ENCODE assay signal across 1 cellular context in the genomic region with DNA sequence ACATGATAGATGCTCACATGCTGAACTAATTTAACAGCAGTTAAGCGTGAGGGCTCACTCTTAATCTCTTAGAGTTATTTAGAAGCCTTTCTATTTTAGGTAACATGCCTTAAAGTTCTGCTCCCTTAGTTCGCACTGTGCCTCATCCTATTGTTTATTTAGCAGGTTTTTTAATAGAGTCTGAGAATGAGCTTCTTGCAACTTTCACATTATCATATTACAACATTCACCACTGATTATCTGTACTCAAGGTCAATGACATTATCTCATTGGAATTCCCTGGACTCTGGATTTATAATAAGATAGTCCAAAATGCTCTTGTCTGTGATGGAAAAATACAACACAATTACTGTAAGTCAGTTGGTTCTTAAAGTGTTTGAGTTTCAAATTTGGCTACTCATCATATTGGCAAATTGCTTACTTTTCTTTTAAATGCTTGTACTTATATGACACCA.
TF ChIP-seq lines count a peak whose summit lies in the region.

No MANE protein-coding gene starts in this region.

TF ChIP-seq in HepG2, 621 proteins besides CTCF, POLR2A, EP300 and RAD21 (continued from another document):
- TF ChIP-seq, protein P1, sequence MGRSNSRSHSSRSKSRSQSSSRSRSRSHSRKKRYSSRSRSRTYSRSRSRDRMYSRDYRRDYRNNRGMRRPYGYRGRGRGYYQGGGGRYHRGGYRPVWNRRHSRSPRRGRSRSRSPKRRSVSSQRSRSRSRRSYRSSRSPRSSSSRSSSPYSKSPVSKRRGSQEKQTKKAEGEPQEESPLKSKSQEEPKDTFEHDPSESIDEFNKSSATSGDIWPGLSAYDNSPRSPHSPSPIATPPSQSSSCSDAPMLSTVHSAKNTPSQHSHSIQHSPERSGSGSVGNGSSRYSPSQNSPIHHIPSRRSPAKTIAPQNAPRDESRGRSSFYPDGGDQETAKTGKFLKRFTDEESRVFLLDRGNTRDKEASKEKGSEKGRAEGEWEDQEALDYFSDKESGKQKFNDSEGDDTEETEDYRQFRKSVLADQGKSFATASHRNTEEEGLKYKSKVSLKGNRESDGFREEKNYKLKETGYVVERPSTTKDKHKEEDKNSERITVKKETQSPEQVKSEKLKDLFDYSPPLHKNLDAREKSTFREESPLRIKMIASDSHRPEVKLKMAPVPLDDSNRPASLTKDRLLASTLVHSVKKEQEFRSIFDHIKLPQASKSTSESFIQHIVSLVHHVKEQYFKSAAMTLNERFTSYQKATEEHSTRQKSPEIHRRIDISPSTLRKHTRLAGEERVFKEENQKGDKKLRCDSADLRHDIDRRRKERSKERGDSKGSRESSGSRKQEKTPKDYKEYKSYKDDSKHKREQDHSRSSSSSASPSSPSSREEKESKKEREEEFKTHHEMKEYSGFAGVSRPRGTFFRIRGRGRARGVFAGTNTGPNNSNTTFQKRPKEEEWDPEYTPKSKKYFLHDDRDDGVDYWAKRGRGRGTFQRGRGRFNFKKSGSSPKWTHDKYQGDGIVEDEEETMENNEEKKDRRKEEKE (IDR thresholded peaks at IDR 0.05) = no peak
- TF ChIP-seq KDM2A (CRISPR knock-in tag; IDR thresholded peaks at IDR 0.05; ENCODE audit: borderline replicate concordance, low read depth) = no peak
- 0 out of 2 replicates have a peak, but pooled peaks have one; percentile 16 for TF ChIP-seq RCOR2 (CRISPR knock-in tag; IDR thresholded peaks at IDR 0.05)
- TF ChIP-seq NCOA2 (CRISPR knock-in tag; IDR thresholded peaks at IDR 0.05) = peak; percentile 65
- no peak for TF ChIP-seq SALL2 (CRISPR knock-in tag; IDR thresholded peaks at IDR 0.05)
- peak; percentile 27; the same call in 1 of the 2 replicates for TF ChIP-seq CEBPB (IDR thresholded peaks at IDR 0.05; ENCODE audit: borderline replicate concordance, low read depth, low read length)
- TF ChIP-seq HMG20A (CRISPR knock-in tag; IDR thresholded peaks at IDR 0.05; ENCODE audit: borderline replicate concordance) = peak; percentile 56; the same call in 1 of the 2 replicates
- TF ChIP-seq MED1 (CRISPR knock-in tag; IDR thresholded peaks at IDR 0.05) = 0 out of 2 replicates have a peak, but pooled peaks have one; percentile 20
- TF ChIP-seq, protein P2, sequence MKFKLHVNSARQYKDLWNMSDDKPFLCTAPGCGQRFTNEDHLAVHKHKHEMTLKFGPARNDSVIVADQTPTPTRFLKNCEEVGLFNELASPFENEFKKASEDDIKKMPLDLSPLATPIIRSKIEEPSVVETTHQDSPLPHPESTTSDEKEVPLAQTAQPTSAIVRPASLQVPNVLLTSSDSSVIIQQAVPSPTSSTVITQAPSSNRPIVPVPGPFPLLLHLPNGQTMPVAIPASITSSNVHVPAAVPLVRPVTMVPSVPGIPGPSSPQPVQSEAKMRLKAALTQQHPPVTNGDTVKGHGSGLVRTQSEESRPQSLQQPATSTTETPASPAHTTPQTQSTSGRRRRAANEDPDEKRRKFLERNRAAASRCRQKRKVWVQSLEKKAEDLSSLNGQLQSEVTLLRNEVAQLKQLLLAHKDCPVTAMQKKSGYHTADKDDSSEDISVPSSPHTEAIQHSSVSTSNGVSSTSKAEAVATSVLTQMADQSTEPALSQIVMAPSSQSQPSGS (CRISPR knock-in tag; IDR thresholded peaks at IDR 0.05) = peak; percentile 81; the same call in 1 of the 2 replicates
- no peak for TF ChIP-seq ETV5 (CRISPR knock-in tag; IDR thresholded peaks at IDR 0.05; ENCODE audit: borderline replicate concordance)
- TF ChIP-seq, protein P3, sequence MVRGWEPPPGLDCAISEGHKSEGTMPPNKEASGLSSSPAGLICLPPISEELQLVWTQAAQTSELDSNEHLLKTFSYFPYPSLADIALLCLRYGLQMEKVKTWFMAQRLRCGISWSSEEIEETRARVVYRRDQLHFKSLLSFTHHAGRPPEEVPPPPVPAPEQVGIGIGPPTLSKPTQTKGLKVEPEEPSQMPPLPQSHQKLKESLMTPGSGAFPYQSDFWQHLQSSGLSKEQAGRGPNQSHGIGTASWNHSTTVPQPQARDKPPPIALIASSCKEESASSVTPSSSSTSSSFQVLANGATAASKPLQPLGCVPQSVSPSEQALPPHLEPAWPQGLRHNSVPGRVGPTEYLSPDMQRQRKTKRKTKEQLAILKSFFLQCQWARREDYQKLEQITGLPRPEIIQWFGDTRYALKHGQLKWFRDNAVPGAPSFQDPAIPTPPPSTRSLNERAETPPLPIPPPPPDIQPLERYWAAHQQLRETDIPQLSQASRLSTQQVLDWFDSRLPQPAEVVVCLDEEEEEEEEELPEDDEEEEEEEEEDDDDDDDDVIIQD (CRISPR knock-in tag; IDR thresholded peaks at IDR 0.05; ENCODE audit: low read depth) = peak; percentile 22; the same call in 1 of the 2 replicates
- TF ChIP-seq, protein P4, sequence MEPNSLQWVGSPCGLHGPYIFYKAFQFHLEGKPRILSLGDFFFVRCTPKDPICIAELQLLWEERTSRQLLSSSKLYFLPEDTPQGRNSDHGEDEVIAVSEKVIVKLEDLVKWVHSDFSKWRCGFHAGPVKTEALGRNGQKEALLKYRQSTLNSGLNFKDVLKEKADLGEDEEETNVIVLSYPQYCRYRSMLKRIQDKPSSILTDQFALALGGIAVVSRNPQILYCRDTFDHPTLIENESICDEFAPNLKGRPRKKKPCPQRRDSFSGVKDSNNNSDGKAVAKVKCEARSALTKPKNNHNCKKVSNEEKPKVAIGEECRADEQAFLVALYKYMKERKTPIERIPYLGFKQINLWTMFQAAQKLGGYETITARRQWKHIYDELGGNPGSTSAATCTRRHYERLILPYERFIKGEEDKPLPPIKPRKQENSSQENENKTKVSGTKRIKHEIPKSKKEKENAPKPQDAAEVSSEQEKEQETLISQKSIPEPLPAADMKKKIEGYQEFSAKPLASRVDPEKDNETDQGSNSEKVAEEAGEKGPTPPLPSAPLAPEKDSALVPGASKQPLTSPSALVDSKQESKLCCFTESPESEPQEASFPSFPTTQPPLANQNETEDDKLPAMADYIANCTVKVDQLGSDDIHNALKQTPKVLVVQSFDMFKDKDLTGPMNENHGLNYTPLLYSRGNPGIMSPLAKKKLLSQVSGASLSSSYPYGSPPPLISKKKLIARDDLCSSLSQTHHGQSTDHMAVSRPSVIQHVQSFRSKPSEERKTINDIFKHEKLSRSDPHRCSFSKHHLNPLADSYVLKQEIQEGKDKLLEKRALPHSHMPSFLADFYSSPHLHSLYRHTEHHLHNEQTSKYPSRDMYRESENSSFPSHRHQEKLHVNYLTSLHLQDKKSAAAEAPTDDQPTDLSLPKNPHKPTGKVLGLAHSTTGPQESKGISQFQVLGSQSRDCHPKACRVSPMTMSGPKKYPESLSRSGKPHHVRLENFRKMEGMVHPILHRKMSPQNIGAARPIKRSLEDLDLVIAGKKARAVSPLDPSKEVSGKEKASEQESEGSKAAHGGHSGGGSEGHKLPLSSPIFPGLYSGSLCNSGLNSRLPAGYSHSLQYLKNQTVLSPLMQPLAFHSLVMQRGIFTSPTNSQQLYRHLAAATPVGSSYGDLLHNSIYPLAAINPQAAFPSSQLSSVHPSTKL (CRISPR knock-in tag; IDR thresholded peaks at IDR 0.05) = peak; percentile 63; the same call in 1 of the 2 replicates
- TF ChIP-seq, protein P5, sequence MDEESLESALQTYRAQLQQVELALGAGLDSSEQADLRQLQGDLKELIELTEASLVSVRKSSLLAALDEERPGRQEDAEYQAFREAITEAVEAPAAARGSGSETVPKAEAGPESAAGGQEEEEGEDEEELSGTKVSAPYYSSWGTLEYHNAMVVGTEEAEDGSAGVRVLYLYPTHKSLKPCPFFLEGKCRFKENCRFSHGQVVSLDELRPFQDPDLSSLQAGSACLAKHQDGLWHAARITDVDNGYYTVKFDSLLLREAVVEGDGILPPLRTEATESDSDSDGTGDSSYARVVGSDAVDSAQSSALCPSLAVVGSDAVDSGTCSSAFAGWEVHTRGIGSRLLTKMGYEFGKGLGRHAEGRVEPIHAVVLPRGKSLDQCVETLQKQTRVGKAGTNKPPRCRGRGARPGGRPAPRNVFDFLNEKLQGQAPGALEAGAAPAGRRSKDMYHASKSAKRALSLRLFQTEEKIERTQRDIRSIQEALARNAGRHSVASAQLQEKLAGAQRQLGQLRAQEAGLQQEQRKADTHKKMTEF (CRISPR knock-in tag; IDR thresholded peaks at IDR 0.05) = peak; percentile 67; the same call in 1 of the 2 replicates
- TF ChIP-seq NCOA5 (CRISPR knock-in tag; IDR thresholded peaks at IDR 0.05) = no peak
- no peak for TF ChIP-seq ZNF335 (CRISPR knock-in tag; IDR thresholded peaks at IDR 0.05)
- TF ChIP-seq, protein P6, sequence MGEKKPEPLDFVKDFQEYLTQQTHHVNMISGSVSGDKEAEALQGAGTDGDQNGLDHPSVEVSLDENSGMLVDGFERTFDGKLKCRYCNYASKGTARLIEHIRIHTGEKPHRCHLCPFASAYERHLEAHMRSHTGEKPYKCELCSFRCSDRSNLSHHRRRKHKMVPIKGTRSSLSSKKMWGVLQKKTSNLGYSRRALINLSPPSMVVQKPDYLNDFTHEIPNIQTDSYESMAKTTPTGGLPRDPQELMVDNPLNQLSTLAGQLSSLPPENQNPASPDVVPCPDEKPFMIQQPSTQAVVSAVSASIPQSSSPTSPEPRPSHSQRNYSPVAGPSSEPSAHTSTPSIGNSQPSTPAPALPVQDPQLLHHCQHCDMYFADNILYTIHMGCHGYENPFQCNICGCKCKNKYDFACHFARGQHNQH (CRISPR knock-in tag; IDR thresholded peaks at IDR 0.05) = no peak
- TF ChIP-seq SAP130 (CRISPR knock-in tag; IDR thresholded peaks at IDR 0.05; ENCODE audit: low read depth) = peak; percentile 37
- peak; percentile 10; the same call in 1 of the 2 replicates for TF ChIP-seq SOX5 (CRISPR knock-in tag; IDR thresholded peaks at IDR 0.05; ENCODE audit: borderline replicate concordance)
- TF ChIP-seq, protein P7, sequence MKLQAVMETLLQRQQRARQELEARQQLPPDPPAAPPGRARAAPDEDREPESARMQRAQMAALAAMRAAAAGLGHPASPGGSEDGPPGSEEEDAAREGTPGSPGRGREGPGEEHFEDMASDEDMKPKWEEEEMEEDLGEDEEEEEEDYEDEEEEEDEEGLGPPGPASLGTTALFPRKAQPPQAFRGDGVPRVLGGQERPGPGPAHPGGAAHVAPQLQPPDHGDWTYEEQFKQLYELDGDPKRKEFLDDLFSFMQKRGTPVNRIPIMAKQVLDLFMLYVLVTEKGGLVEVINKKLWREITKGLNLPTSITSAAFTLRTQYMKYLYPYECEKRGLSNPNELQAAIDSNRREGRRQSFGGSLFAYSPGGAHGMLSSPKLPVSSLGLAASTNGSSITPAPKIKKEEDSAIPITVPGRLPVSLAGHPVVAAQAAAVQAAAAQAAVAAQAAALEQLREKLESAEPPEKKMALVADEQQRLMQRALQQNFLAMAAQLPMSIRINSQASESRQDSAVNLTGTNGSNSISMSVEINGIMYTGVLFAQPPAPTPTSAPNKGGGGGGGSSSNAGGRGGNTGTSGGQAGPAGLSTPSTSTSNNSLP (IDR thresholded peaks at IDR 0.05; ENCODE audit: low read depth, low read length) = peak; percentile 71; the same call in 1 of the 2 replicates
- TF ChIP-seq MAFF (IDR thresholded peaks at IDR 0.05; ENCODE audit: low read depth, low read length) = peak; percentile 73
- TF ChIP-seq, protein P8, sequence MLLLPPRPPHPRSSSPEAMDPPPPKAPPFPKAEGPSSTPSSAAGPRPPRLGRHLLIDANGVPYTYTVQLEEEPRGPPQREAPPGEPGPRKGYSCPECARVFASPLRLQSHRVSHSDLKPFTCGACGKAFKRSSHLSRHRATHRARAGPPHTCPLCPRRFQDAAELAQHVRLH (CRISPR knock-in tag; IDR thresholded peaks at IDR 0.05; ENCODE audit: borderline replicate concordance, low read depth) = no peak
- TF ChIP-seq, protein P9, sequence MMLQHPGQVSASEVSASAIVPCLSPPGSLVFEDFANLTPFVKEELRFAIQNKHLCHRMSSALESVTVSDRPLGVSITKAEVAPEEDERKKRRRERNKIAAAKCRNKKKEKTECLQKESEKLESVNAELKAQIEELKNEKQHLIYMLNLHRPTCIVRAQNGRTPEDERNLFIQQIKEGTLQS (CRISPR knock-in tag; IDR thresholded peaks at IDR 0.05) = peak; percentile 39; the same call in 1 of the 2 replicates
- TF ChIP-seq HNF4A (CRISPR knock-in tag; IDR thresholded peaks at IDR 0.05) = peak; percentile 17; the same call in 1 of the 2 replicates
- TF ChIP-seq SP2 (CRISPR knock-in tag; IDR thresholded peaks at IDR 0.05) = no peak
- TF ChIP-seq, protein P10, sequence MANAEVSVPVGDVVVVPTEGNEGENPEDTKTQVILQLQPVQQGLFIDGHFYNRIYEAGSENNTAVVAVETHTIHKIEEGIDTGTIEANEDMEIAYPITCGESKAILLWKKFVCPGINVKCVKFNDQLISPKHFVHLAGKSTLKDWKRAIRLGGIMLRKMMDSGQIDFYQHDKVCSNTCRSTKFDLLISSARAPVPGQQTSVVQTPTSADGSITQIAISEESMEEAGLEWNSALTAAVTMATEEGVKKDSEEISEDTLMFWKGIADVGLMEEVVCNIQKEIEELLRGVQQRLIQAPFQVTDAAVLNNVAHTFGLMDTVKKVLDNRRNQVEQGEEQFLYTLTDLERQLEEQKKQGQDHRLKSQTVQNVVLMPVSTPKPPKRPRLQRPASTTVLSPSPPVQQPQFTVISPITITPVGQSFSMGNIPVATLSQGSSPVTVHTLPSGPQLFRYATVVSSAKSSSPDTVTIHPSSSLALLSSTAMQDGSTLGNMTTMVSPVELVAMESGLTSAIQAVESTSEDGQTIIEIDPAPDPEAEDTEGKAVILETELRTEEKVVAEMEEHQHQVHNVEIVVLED (CRISPR knock-in tag; IDR thresholded peaks at IDR 0.05; ENCODE audit: borderline replicate concordance) = no peak
- 0 out of 2 replicates have a peak, but pooled peaks have one; percentile 14 for TF ChIP-seq ISL2 (CRISPR knock-in tag; IDR thresholded peaks at IDR 0.05)
- 0 out of 2 replicates have a peak, but pooled peaks have one; percentile 17 for TF ChIP-seq SIX4 (CRISPR knock-in tag; IDR thresholded peaks at IDR 0.05)
- no peak for TF ChIP-seq SOX13 (IDR thresholded peaks at IDR 0.05)
- TF ChIP-seq SOX13 (CRISPR knock-in tag; conservative IDR thresholded peaks at IDR 0.05 in 1 of 2, IDR thresholded peaks at IDR 0.05 in 1 of 2) = peak in 1 of 2 experiments; percentile 59; a peak in 1 of 4 replicates
